25 cellular contexts compared by ENCODE assay signal in the genomic region with DNA sequence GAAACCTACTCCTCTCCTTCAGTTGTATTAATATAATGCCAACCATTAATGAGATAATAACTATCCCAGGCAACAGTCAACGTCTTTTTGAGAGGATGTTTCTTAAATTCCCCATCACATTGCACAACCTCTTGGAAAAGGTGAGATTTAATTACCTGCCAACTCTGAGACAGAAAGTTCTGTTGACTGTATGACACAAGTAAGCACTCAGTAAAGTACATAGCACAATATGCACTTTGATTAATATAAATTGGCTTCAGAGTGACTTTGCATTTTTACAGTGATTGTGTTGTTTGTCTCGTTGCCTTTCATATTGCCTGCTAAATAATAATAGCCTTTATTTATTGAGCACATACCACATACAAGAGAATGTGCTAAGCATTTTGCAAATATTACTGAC. TPM values are rescaled to one million over a fixed set of nuclear protein-coding genes. Genes with fewer than 3 reads are reported as not detected.
DNase-seq lines count a peak whose midpoint lies in the region; ATAC-seq and TF ChIP-seq lines count a peak whose summit lies in the region.
"Had no signal": no experiment of that assay in that cellular context is flagged by ENCODE, and none has a peak within 500 bp of the region (broad histone marks: within the 10 kb centered on the region; RNA-seq: fewer than 3 reads in every experiment).

No MANE protein-coding gene starts in this region.

- H3K36me3 ChIP-seq in brain microvascular endothelial cell (replicated peaks) (no peaks in the 10 kb centered on the region), liver (ENCODE audit: control insufficient read depth in 4 of 4, insufficient read depth in 3 of 4, low read depth in 1 of 4, low read length in 3 of 4) (no peaks in the 10 kb centered on the region), upper lobe of right lung (no peaks in the 10 kb centered on the region), stomach (no peaks in the 10 kb centered on the region)

- peaks cover 24% of the 10 kb centered on the region for H3K27me3 Mint-ChIP-seq in activated CD4-positive, alpha-beta T cell treated with anti-CD3 and anti-CD28 coated beads, Interleukin-2, amount 10 ng/mL, durations not matched to agents 24 days and 14 days

- TF ChIP-seq RAD21 in liver (IDR thresholded peaks at IDR 0.05): peak in 1 of 2 donors; percentile 4

- no peak overlapping the region for H3K4me3 Mint-ChIP-seq in activated CD4-positive, alpha-beta T cell treated with anti-CD3 and anti-CD28 coated beads, Interleukin-2, amount 10 ng/mL, durations not matched to agents 24 days and 14 days
- H3K4me3 Mint-ChIP-seq: CD4-positive, CD25-positive, alpha-beta regulatory T cell; immature natural killer cell; memory B cell; natural killer cell treated with Interleukin-12 subunit alpha and Interleukin-12 subunit beta and Interleukin-15 and Interleukin-18, amount 100 ng/mL, for 72 hours; stimulated activated naive CD8-positive, alpha-beta T cell treated with anti-CD3 and anti-CD28 coated beads, Interleukin-15, amount 100 ng/mL, for 72 hours; T-helper 17 cell had no signal

- peak; percentile 75 for ATAC-seq in upper lobe of right lung
- ATAC-seq: GM12878; natural killer cell treated with Interleukin-12 subunit alpha and Interleukin-12 subunit beta and Interleukin-15 and Interleukin-18, amount 100 ng/mL, for 72 hours; Right ventricle myocardium inferior; stimulated activated naive CD8-positive, alpha-beta T cell treated with anti-CD3 and anti-CD28 coated beads, Interleukin-15, amount 100 ng/mL, for 72 hours; T-helper 17 cell had no signal

- H3K9ac ChIP-seq in liver (ENCODE audit: low read depth in 1 of 2, low read length in 2 of 2): no peak overlapping the region

- no peak overlapping the region for H3K27ac Mint-ChIP-seq in activated CD4-positive, alpha-beta T cell treated with anti-CD3 and anti-CD28 coated beads, Interleukin-2, amount 10 ng/mL, durations not matched to agents 24 days and 14 days
- H3K27ac Mint-ChIP-seq: CD4-positive, CD25-positive, alpha-beta regulatory T cell; immature natural killer cell; memory B cell; natural killer cell treated with Interleukin-12 subunit alpha and Interleukin-12 subunit beta and Interleukin-15 and Interleukin-18, amount 100 ng/mL, for 72 hours; stimulated activated naive CD8-positive, alpha-beta T cell treated with anti-CD3 and anti-CD28 coated beads, Interleukin-15, amount 100 ng/mL, for 72 hours; T-helper 17 cell had no signal

- H3K9me3 Mint-ChIP-seq in activated CD4-positive, alpha-beta T cell treated with anti-CD3 and anti-CD28 coated beads, Interleukin-2, amount 10 ng/mL, durations not matched to agents 24 days and 14 days: no peaks in the 10 kb centered on the region
- H3K9me3 Mint-ChIP-seq: CD4-positive, CD25-positive, alpha-beta regulatory T cell; immature natural killer cell; memory B cell; natural killer cell treated with Interleukin-12 subunit alpha and Interleukin-12 subunit beta and Interleukin-15 and Interleukin-18, amount 100 ng/mL, for 72 hours; stimulated activated naive CD8-positive, alpha-beta T cell treated with anti-CD3 and anti-CD28 coated beads, Interleukin-15, amount 100 ng/mL, for 72 hours had no signal

- H3K4me3 ChIP-seq in brain microvascular endothelial cell (ENCODE audit: low read depth, low read length) (no peak overlapping the region), liver (ENCODE audit: low read depth in 1 of 3, low read length in 3 of 3) (no peak overlapping the region), upper lobe of right lung (no peak overlapping the region), stomach (no peak overlapping the region)
- H3K4me3 ChIP-seq: GM12878, skin epidermis had no signal

- in situ Hi-C loops in brain microvascular endothelial cell (cut with HindIII; ENCODE audit: low pct_ligation_motif_present, low sequenced_read_pairs): no loop called here
- in situ Hi-C loops in G401 (cut with HindIII; ENCODE audit: low sequenced_read_pairs): no loop called here

- intact Hi-C loops in activated CD4-positive, alpha-beta T cell treated with anti-CD3 and anti-CD28 coated beads, Interleukin-2, amount 10 ng/mL, durations not matched to agents 24 days and 14 days (cut with micrococcal nuclease): no loop called here
- intact Hi-C loops in upper lobe of right lung (cut with DNase I): loop anchor here (10.0 kb wide), 1 partner anchor 47 kb away; the partner anchor contains the start of gene CAV1
- intact Hi-C loops in stomach (cut with DNase I; ENCODE audit: low total_unique reads): no loop called here

- TF ChIP-seq EP300 in stomach (IDR thresholded peaks at IDR 0.05): no peak

- no peak for TF ChIP-seq CTCF in brain microvascular endothelial cell (IDR thresholded peaks at IDR 0.05; ENCODE audit: low read depth, low read length, missing control alignments)
- no peak for TF ChIP-seq CTCF in liver (IDR thresholded peaks at IDR 0.05; ENCODE audit: low read depth, low read length, missing input control)
- TF ChIP-seq CTCF in upper lobe of right lung (IDR thresholded peaks at IDR 0.05): no peak
- TF ChIP-seq CTCF in stomach (IDR thresholded peaks at IDR 0.05): no peak

- peaks cover 0 to 6% (median 0%) of the 10 kb centered on the region in 4 donors for H3K4me1 ChIP-seq in liver (ENCODE audit: control insufficient read depth in 4 of 4, insufficient read depth in 4 of 4, low read length in 3 of 4)
- peaks cover 14% of the 10 kb centered on the region for H3K4me1 ChIP-seq in upper lobe of right lung
- peaks cover 0 to 10% (median 0%) of the 10 kb centered on the region in 4 donors for H3K4me1 ChIP-seq in stomach

- H3K4me1 Mint-ChIP-seq in activated CD4-positive, alpha-beta T cell treated with anti-CD3 and anti-CD28 coated beads, Interleukin-2, amount 10 ng/mL, durations not matched to agents 24 days and 14 days: no peaks in the 10 kb centered on the region
- H3K4me1 Mint-ChIP-seq: CD4-positive, CD25-positive, alpha-beta regulatory T cell; immature natural killer cell; T-helper 17 cell had no signal

- DNase-seq in activated CD4-positive, alpha-beta T cell treated with anti-CD3 and anti-CD28 coated beads, Interleukin-2, amount 10 ng/mL, durations not matched to agents 24 days and 14 days: peak; percentile 2
- DNase-seq in activated CD4-positive, alpha-beta T cell treated with anti-CD3 and anti-CD28 coated beads for 1 hour: no peak
- DNase-seq in brain microvascular endothelial cell (no peak), upper lobe of right lung (no peak), stomach (no peak), islet precursor cell (no peak), G401 (ENCODE audit: low spot score) (no peak)
- DNase-seq: activated CD4-positive, alpha-beta T cell treated with anti-CD3 and anti-CD28 coated beads, Interleukin-2, amount 50 U/mL, for 48 hours; activated gamma-delta T cell treated with Interleukin-2 at 50 U/mL for 16 hours; CD4-positive, CD25-positive, alpha-beta regulatory T cell; effector CD8-positive, alpha-beta T cell; GF-D8; immature natural killer cell; NCI-H187 treated with DMSO at 0.1 percent for 48 hours; NCI-H524; stimulated activated CD4-positive, alpha-beta T cell treated with anti-CD3 and anti-CD28 coated beads, Interleukin-2, amount 100 ng/mL, for 48 hours; stimulated activated naive CD8-positive, alpha-beta T cell treated with anti-CD3 and anti-CD28 coated beads, Interleukin-15, amount 100 ng/mL, for 72 hours; T-helper 17 cell had no signal

- no peak for TF ChIP-seq POLR2A in stomach (IDR thresholded peaks at IDR 0.05)

- H3K9me3 ChIP-seq in liver (ENCODE audit: control insufficient read depth in 4 of 4, low read length in 3 of 4) (no peaks in the 10 kb centered on the region), upper lobe of right lung (no peaks in the 10 kb centered on the region), stomach (no peaks in the 10 kb centered on the region)

- no peaks in the 10 kb centered on the region for H3K36me3 Mint-ChIP-seq in activated CD4-positive, alpha-beta T cell treated with anti-CD3 and anti-CD28 coated beads, Interleukin-2, amount 10 ng/mL, durations not matched to agents 24 days and 14 days (ENCODE audit: low read depth)
- H3K36me3 Mint-ChIP-seq: CD4-positive, CD25-positive, alpha-beta regulatory T cell; immature natural killer cell; memory B cell; natural killer cell treated with Interleukin-12 subunit alpha and Interleukin-12 subunit beta and Interleukin-15 and Interleukin-18, amount 100 ng/mL, for 72 hours had no signal

- H3K27ac ChIP-seq in brain microvascular endothelial cell: peak overlapping the region; percentile 57
- H3K27ac ChIP-seq in liver (ENCODE audit: low read depth in 1 of 2, low read length in 2 of 2): peak overlapping the region in 1 of 2 donors; percentile 42
- no peak overlapping the region for H3K27ac ChIP-seq in upper lobe of right lung
- H3K27ac ChIP-seq in stomach: no peak overlapping the region
- H3K27ac ChIP-seq: VCaP had no signal

- H3K27me3 ChIP-seq in brain microvascular endothelial cell (replicated peaks): no peaks in the 10 kb centered on the region
- H3K27me3 ChIP-seq in liver (ENCODE audit: control insufficient read depth in 4 of 4, insufficient read depth in 4 of 4, low read length in 3 of 4): no peaks in the 10 kb centered on the region
- no peaks in the 10 kb centered on the region for H3K27me3 ChIP-seq in upper lobe of right lung
- no peaks in the 10 kb centered on the region for H3K27me3 ChIP-seq in stomach

- WGBS in liver: 33% methylated on average over 2 of the region's 2 CpGs
- WGBS in stomach, 5 donors: 36 to 55% (median 52%) methylated on average over 2 of the region's 2 CpGs

TF ChIP-seq in liver, 16 proteins besides CTCF, POLR2A, EP300 and RAD21 (continues in another document):
- TF ChIP-seq FOXA2 (IDR thresholded peaks at IDR 0.05): peak; percentile 63
- no peak for TF ChIP-seq GABPA (IDR thresholded peaks at IDR 0.05 in 1 of 2, conservative IDR thresholded peaks at IDR 0.05 in 1 of 2)

RNA-seq across cellular contexts. Expression of gene CAV1, which starts 46.7 kb away (rescaled TPM):
- total RNA-seq in activated CD4-positive, alpha-beta T cell treated with anti-CD3 and anti-CD28 coated beads, Interleukin-2, amount 10 ng/mL, durations not matched to agents 24 days and 14 days: 0.12 and 0.17 TPM in 2 replicates
- total RNA-seq in liver: 10 to 100 TPM; 11.8 to 13.4 TPM
- 10 to 100 TPM in 1 of 2 donors, 1 to 10 TPM in 1; 9.9 to 11.4 TPM for polyA plus RNA-seq in liver
- 695 TPM for total RNA-seq in upper lobe of right lung
- 100 to 1,000 TPM in 4 of 5 donors, 10 to 100 TPM in 1; 49.2 to 719 (median 267) TPM for total RNA-seq in stomach
- 10 to 100 TPM; 18.5 to 73.2 (median 33.5) TPM for polyA plus RNA-seq in stomach
- total RNA-seq in G401 (2014; rRNA removed; shearing (Covaris generic)): not detected in 2 replicates
- total RNA-seq: CD4-positive, CD25-positive, alpha-beta regulatory T cell; natural killer cell treated with Interleukin-12 subunit alpha and Interleukin-12 subunit beta and Interleukin-15 and Interleukin-18, amount 100 ng/mL, for 72 hours had no signal

Comparison
In these comparisons a context has a peak if more than half of its experiments do, and no peak if none do; other contexts are left out.
1. RNA of gene CAV1, which starts 46.7 kb away (total RNA-seq): 695 TPM in upper lobe of right lung (single experiment), 49.2 to 719 TPM in stomach and 11.8 to 13.4 TPM in liver; 0.12 to 0.17 TPM in activated CD4-positive, alpha-beta T cell treated with anti-CD3 and anti-CD28 coated beads, Interleukin-2, amount 10 ng/mL, durations not matched to agents 24 days and 14 days and not detected in G401; every median in the first group is over 10 times any median in the second.